8 cellular contexts compared by ENCODE assay signal in genomic region chr2:84375020-84375419, GRCh38.
"Had no signal": no experiment of that assay in that cellular context is flagged by ENCODE, and none has a peak within 500 bp of the region (broad histone marks: within the 10 kb centered on the region; RNA-seq: fewer than 3 reads in every experiment).

No MANE protein-coding gene starts in this region.

- DNase-seq: GDM1, GF-D8 had no signal

- H3K4me3 ChIP-seq: GM12878 had no signal

- ATAC-seq: GM12878 had no signal

- FAIRE-seq: G401.6, GM12878, GM12891, GM12892, GM18507, GM19239 had no signal
